ENCODE assay signal across 15 cellular contexts in genomic region chr1:165844114-165844798, GRCh38. TPM values are rescaled to one million over a fixed set of nuclear protein-coding genes. Genes with fewer than 3 reads are reported as not detected.
DNase-seq lines count a peak whose midpoint lies in the region; ATAC-seq and TF ChIP-seq lines count a peak whose summit lies in the region.
"Had no signal": no experiment of that assay in that cellular context is flagged by ENCODE, and none has a peak within 500 bp of the region (broad histone marks: within the 10 kb centered on the region; RNA-seq: fewer than 3 reads in every experiment).

No MANE protein-coding gene starts in this region.

- H3K9me3 Mint-ChIP-seq in endodermal cell = peaks cover 2% of the 10 kb centered on the region

- peaks cover 14% of the 10 kb centered on the region for H3K36me3 Mint-ChIP-seq in endodermal cell (ENCODE audit: low read depth)

- H3K4me3 Mint-ChIP-seq in endodermal cell = peak overlapping the region; percentile 14

- TF ChIP-seq POLR2A in prostate gland (IDR thresholded peaks at IDR 0.05) = no peak

- peaks cover 65% of the 10 kb centered on the region for H3K4me1 Mint-ChIP-seq in endodermal cell

- no peaks in the 10 kb centered on the region for H3K27me3 ChIP-seq in endodermal cell (ENCODE audit: control insufficient read depth, insufficient read depth, low read length, poor library complexity, severe bottlenecking)
- no peaks in the 10 kb centered on the region for H3K27me3 ChIP-seq in prostate gland (replicated peaks; ENCODE audit: insufficient read depth)

- H3K4me3 ChIP-seq in endodermal cell (ENCODE audit: low read length) (no peak overlapping the region), prostate gland (no peak overlapping the region)
- H3K4me3 ChIP-seq: PC-9 had no signal

- no peak overlapping the region for H3K27ac ChIP-seq in endodermal cell (ENCODE audit: low read depth, low read length)
- no peak overlapping the region for H3K27ac ChIP-seq in prostate gland
- H3K27ac ChIP-seq: PC-9 had no signal

- H3K4me1 ChIP-seq in endodermal cell (ENCODE audit: control insufficient read depth, insufficient read depth, low read length) (peaks cover 35% of the 10 kb centered on the region), prostate gland (replicated peaks) (no peaks in the 10 kb centered on the region)

- no peak for ATAC-seq in HG03469 (IDR thresholded peaks at IDR 0.05; ENCODE audit: unreplicated experiment)
- ATAC-seq: HepG2 had no signal

- peak overlapping the region; percentile 81 for H3K27ac Mint-ChIP-seq in endodermal cell

- DNase-seq in NCI-H345 treated with DMSO at 0.1 percent for 48 hours (lab: John Stamatoyannopoulos, UW; ENCODE audit: unreplicated experiment) = peak; percentile 27
- no peak for DNase-seq in NCI-H345 (lab: John Stamatoyannopoulos, UW)
- peak; percentile 81 for DNase-seq in NCI-H69 (lab: John Stamatoyannopoulos, UW)
- DNase-seq in endodermal cell = peak; percentile 69
- DNase-seq in putamen (ENCODE audit: low spot score) = peak; percentile 31
- no peak for DNase-seq in prostate gland (ENCODE audit: low spot score)
- DNase-seq in NCI-H524 treated with DMSO at 0.1 percent for 48 hours (lab: John Stamatoyannopoulos, UW) = no peak
- DNase-seq: C1 segment of cervical spinal cord, KG1, NCI-H1694, NCI-H2171, NCI-H82, PC-9 had no signal

- 61 to 72% methylated on average over 10 to 11 of the region's 11 CpGs for WGBS in endodermal cell (ENCODE audit: insufficient coverage in 1 of 2, insufficient read length in 1 of 2), 2 experiments
- WGBS in prostate gland = 77% methylated on average over 11 of the region's 11 CpGs

- intact Hi-C loops in prostate gland (cut with DNase I) = no loop called here

- no peak overlapping the region for H3K9ac ChIP-seq in endodermal cell (ENCODE audit: extremely low read depth, low read length, poor library complexity, severe bottlenecking)

- peaks cover 4% of the 10 kb centered on the region for H3K36me3 ChIP-seq in endodermal cell (ENCODE audit: control insufficient read depth, insufficient read depth, low read length)
- no peaks in the 10 kb centered on the region for H3K36me3 ChIP-seq in prostate gland

- H3K27me3 Mint-ChIP-seq in endodermal cell (ENCODE audit: insufficient read depth) = no peaks in the 10 kb centered on the region

- H3K9me3 ChIP-seq in endodermal cell (ENCODE audit: control insufficient read depth, low read length) (peaks cover 9% of the 10 kb centered on the region), prostate gland (no peaks in the 10 kb centered on the region)

- no peak for TF ChIP-seq CTCF in endodermal cell (conservative IDR thresholded peaks at IDR 0.05)
- TF ChIP-seq CTCF in prostate gland (IDR thresholded peaks at IDR 0.05) = no peak

RNA-seq across cellular contexts. Expression of gene UCK2, which starts 16.8 kb away (rescaled TPM):
- total RNA-seq in endodermal cell = 10 to 100 TPM; 65.8 to 73.6 TPM
- polyA plus RNA-seq in endodermal cell (2013, experiment 1 of 2) = 56.3 TPM
- polyA plus RNA-seq in endodermal cell (2013, experiment 2 of 2) = 54.6 TPM
- total RNA-seq in prostate gland = 10 to 100 TPM; 23.8 to 25.9 TPM

Comparison
In these comparisons a context has a peak if more than half of its experiments do, and no peak if none do; other contexts are left out.
1. DNase-seq: peak in NCI-H345 treated with DMSO at 0.1 percent for 48 hours (single experiment), NCI-H69 (single experiment), endodermal cell (single experiment) and putamen (single experiment); none in NCI-H345 (single experiment), prostate gland (single experiment) and NCI-H524 treated with DMSO at 0.1 percent for 48 hours (single experiment).